8 cellular contexts compared by ENCODE assay signal in the genomic region with DNA sequence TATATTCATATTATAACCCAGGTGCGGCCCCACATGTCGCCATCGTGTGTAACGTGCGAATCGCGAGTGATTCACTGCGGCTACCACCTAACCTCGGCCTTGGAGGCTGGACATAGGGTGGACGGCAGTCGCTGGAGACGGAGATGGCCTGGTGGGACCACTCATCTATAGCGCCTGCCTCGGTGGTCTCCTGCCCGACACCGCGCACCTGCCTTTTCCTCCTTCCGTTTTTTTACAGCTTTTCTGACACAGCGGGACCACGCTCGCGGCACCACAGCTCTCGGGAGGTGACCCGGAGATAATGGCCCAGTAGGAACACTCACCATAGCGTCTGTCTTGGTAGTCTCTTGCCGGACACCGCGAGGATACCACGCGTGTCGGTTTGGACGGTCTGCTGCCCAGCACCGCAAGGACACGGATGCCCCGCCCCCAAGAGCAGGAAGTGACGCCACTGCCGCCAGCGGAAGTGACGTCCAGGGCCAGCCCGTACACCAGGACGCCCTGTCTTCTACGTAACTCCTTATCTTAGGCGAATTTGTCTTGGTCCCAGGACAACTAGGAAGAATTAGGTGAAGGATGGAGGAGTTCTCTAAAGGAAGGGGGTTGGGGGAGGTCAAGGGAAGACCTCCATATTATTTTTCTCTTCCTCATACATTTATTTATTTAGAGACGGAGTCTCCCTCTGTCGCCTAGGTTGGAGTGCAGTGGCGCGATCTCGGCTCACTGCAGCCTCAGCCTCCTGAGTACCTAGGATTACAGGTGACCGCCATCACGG. TPM values are rescaled to one million over a fixed set of nuclear protein-coding genes. Genes with fewer than 3 reads are reported as not detected.
A peak's percentile ranks its signal among the peaks of the same experiment; 100 is the strongest.
DNase-seq lines count a peak whose midpoint lies in the region; ATAC-seq and TF ChIP-seq lines count a peak whose summit lies in the region.

No MANE protein-coding gene starts in this region.

- in situ Hi-C loops in transverse colon (cut with MboI; ENCODE audit: low pct_ligation_motif_present in 1 of 4, low pct_unique_long_range_greater_than_20kb in 1 of 4, low sequenced_read_pairs in 3 of 4): no loop called here

- H3K27me3 Mint-ChIP-seq in T-helper 1 cell treated with Interleukin-12 subunit alpha and Interleukin-12 subunit beta and Interleukin-4 antibody, amounts not matched to agents 30 μg/mL and 1 μg/mL, for 36 hours (ENCODE audit: low read depth): no peaks in the 10 kb centered on the region

- H3K27ac Mint-ChIP-seq in T-helper 1 cell treated with Interleukin-12 subunit alpha and Interleukin-12 subunit beta and Interleukin-4 antibody, amounts not matched to agents 30 μg/mL and 1 μg/mL, for 36 hours: peak overlapping the region; percentile 96

- TF ChIP-seq EP300 in transverse colon (IDR thresholded peaks at IDR 0.05; ENCODE audit: low read depth): no peak

- intact Hi-C loops in left ventricle myocardium inferior (cut with micrococcal nuclease) (no loop called here), posterior vena cava (cut with DNase I) (no loop called here), transverse colon (cut with DNase I; ENCODE audit: low total_unique reads) (no loop called here)

- H3K4me1 ChIP-seq in left ventricle myocardium inferior (peaks cover 25% of the 10 kb centered on the region), transverse colon (peaks cover under 1 to 16% (median 6%) of the 10 kb centered on the region in 4 donors)

- H3K27ac ChIP-seq in left ventricle myocardium inferior (replicated peaks): peak overlapping the region; percentile 88
- peak overlapping the region; percentile 84 to 88 (median 86) for H3K27ac ChIP-seq in transverse colon

- ATAC-seq in GM19328 (IDR thresholded peaks at IDR 0.05; ENCODE audit: unreplicated experiment): peak; percentile 75

- H3K36me3 Mint-ChIP-seq in T-helper 1 cell treated with Interleukin-12 subunit alpha and Interleukin-12 subunit beta and Interleukin-4 antibody, amounts not matched to agents 30 μg/mL and 1 μg/mL, for 36 hours (ENCODE audit: low read depth): peaks cover 22% of the 10 kb centered on the region

- H3K36me3 ChIP-seq in left ventricle myocardium inferior (peaks cover 39% of the 10 kb centered on the region), transverse colon (peaks cover 0 to 22% (median 9%) of the 10 kb centered on the region in 4 donors)

- H3K9me3 ChIP-seq in left ventricle myocardium inferior (replicated peaks) (no peaks in the 10 kb centered on the region), transverse colon (no peaks in the 10 kb centered on the region)

- 46% methylated on average over 50 of the region's 50 CpGs; no CpG with 5 or more reads in 1 of the 2 donors for WGBS in transverse colon (ENCODE audit: low coverage in 1 of 2), 2 donors

- no peaks in the 10 kb centered on the region for H3K27me3 ChIP-seq in left ventricle myocardium inferior (ENCODE audit: low read depth)
- no peaks in the 10 kb centered on the region for H3K27me3 ChIP-seq in transverse colon

- TF ChIP-seq POLR2A in transverse colon (IDR thresholded peaks at IDR 0.05): peak; percentile 78

- peaks cover 14% of the 10 kb centered on the region for H3K4me1 Mint-ChIP-seq in T-helper 1 cell treated with Interleukin-12 subunit alpha and Interleukin-12 subunit beta and Interleukin-4 antibody, amounts not matched to agents 30 μg/mL and 1 μg/mL, for 36 hours (ENCODE audit: low read depth)

- TF ChIP-seq CTCF in left ventricle myocardium inferior (IDR thresholded peaks at IDR 0.05; ENCODE audit: borderline replicate concordance) (no peak), transverse colon (IDR thresholded peaks at IDR 0.05) (peak in 1 of 5 experiments; percentile 7)

- H3K4me3 ChIP-seq in left ventricle myocardium inferior (peak overlapping the region; percentile 75), transverse colon (peak overlapping the region; percentile 43 to 55 (median 49))

- H3K9me3 Mint-ChIP-seq in T-helper 1 cell treated with Interleukin-12 subunit alpha and Interleukin-12 subunit beta and Interleukin-4 antibody, amounts not matched to agents 30 μg/mL and 1 μg/mL, for 36 hours: no peaks in the 10 kb centered on the region

- H3K4me3 Mint-ChIP-seq in T-helper 1 cell treated with Interleukin-12 subunit alpha and Interleukin-12 subunit beta and Interleukin-4 antibody, amounts not matched to agents 30 μg/mL and 1 μg/mL, for 36 hours: peak overlapping the region; percentile 96

- peak; percentile 88 for DNase-seq in AG08396 (ENCODE audit: low spot score)
- DNase-seq in Kasumi-1 (lab: John Stamatoyannopoulos, UW): peak; percentile 51 to 55
- DNase-seq in amniotic epithelial cell (ENCODE audit: low read depth): peak; percentile 86
- DNase-seq in left ventricle myocardium inferior: peak; percentile 87
- DNase-seq in posterior vena cava (ENCODE audit: low spot score): peak; percentile 95
- peak; percentile 91 for DNase-seq in transverse colon

RNA-seq across cellular contexts. Expression of a gene that starts 6.4 kb away (rescaled TPM):
- total RNA-seq in left ventricle myocardium inferior (197 TPM), posterior vena cava (100 to 1,000 TPM in 1 of 2 donors, 10 to 100 TPM in 1; 86.2 to 103 TPM), transverse colon (10 to 100 TPM; 32.9 to 89.4 (median 58.9) TPM)

RNA-seq across cellular contexts. Expression of a gene that starts 17.1 kb away (rescaled TPM):
- total RNA-seq in left ventricle myocardium inferior (0.74 TPM), posterior vena cava (1 to 10 TPM; 1.4 to 4.3 TPM), transverse colon (10 to 100 TPM in 1 of 4 donors, 1 to 10 TPM in 1, not detected in 2; 1.1 to 20.5 TPM)

Comparison
In these comparisons a context has a peak if more than half of its experiments do, and no peak if none do; other contexts are left out.
1. Peak in every context shown above with its lines: DNase-seq, ATAC-seq, H3K4me3 ChIP-seq and H3K27ac ChIP-seq.